In the genomic region with DNA sequence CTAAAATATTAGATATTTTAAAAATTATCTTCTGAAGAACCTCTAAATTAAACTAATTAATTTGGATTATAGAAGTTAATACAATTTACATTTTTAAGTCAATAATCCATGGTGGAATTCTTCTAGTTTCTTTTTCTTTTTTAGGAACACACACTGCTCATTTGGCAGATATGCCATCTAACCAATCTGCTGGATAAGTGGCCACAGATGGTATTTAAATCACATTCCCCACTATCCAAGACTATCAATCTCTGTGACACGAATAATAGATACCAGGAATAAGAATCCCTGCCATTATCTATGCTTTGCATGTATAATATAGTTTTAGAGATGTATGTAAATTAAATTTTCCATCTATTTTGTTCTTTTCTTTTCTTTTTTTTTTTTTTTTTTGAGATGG, we compare ENCODE assay signal across 15 cellular contexts. TPM values are rescaled to one million over a fixed set of nuclear protein-coding genes. Genes with fewer than 3 reads are reported as not detected.
DNase-seq lines count a peak whose midpoint lies in the region; ATAC-seq and TF ChIP-seq lines count a peak whose summit lies in the region.
"Had no signal": no experiment of that assay in that cellular context is flagged by ENCODE, and none has a peak within 500 bp of the region (broad histone marks: within the 10 kb centered on the region; RNA-seq: fewer than 3 reads in every experiment).

No MANE protein-coding gene starts in this region.

- TF ChIP-seq POLR2A in gastrocnemius medialis (IDR thresholded peaks at IDR 0.05) = no peak

- ATAC-seq in gastrocnemius medialis (no peak), GM18519 (IDR thresholded peaks at IDR 0.05; ENCODE audit: low FRiP score, unreplicated experiment) (no peak), HG02642 (IDR thresholded peaks at IDR 0.05; ENCODE audit: poor library complexity, unreplicated experiment) (no peak)
- ATAC-seq: K562 had no signal

- no peak overlapping the region for H3K4me3 ChIP-seq in dorsolateral prefrontal cortex
- H3K4me3 ChIP-seq in gastrocnemius medialis = no peak overlapping the region
- H3K4me3 ChIP-seq: K562 had no signal

- intact Hi-C loops in dorsolateral prefrontal cortex (cut with DNase I) = no loop called here
- intact Hi-C loops in gastrocnemius medialis (cut with DNase I; ENCODE audit: low total_unique reads) = loop anchor here (5.0 kb wide), 2 partner anchors 35 to 790 kb away; no protein-coding TSS in a partner anchor

- no peaks in the 10 kb centered on the region for H3K27me3 ChIP-seq in dorsolateral prefrontal cortex
- H3K27me3 ChIP-seq in gastrocnemius medialis = no peaks in the 10 kb centered on the region

- H3K27ac ChIP-seq in dorsolateral prefrontal cortex (peak overlapping the region in 55 of 59 donors; percentile 16 to 100 (median 97)), gastrocnemius medialis (peak overlapping the region in 3 of 4 donors; percentile 91 to 97 (median 93))

- H3K36me3 ChIP-seq in gastrocnemius medialis = no peaks in the 10 kb centered on the region

- H3K9me3 ChIP-seq in gastrocnemius medialis = no peaks in the 10 kb centered on the region

- peaks cover 77 to 86% of the 10 kb centered on the region in 2 donors for H3K4me1 ChIP-seq in gastrocnemius medialis

- in situ Hi-C loops in gastrocnemius medialis (cut with MboI; ENCODE audit: low sequenced_read_pairs in 4 of 4) = no loop called here

- TF ChIP-seq CTCF in dorsolateral prefrontal cortex (IDR thresholded peaks at IDR 0.05 in 54 of 56, conservative IDR thresholded peaks at IDR 0.05 in 2 of 56; ENCODE audit: low read depth in 1 of 56, partially characterized antibody in 56 of 56) (no peak), gastrocnemius medialis (IDR thresholded peaks at IDR 0.05 in 4 of 5, conservative IDR thresholded peaks at IDR 0.05 in 1 of 5) (no peak)

- DNase-seq in NCI-H2171 treated with DMSO at 0.1 percent for 48 hours (lab: John Stamatoyannopoulos, UW) = peak; percentile 19
- no peak for DNase-seq in NCI-H2171 (lab: John Stamatoyannopoulos, UW)
- DNase-seq in dorsolateral prefrontal cortex = no peak
- no peak for DNase-seq in gastrocnemius medialis
- DNase-seq in KG1 (lab: John Stamatoyannopoulos, UW) = no peak
- DNase-seq: 8988T; C1 segment of cervical spinal cord; CD4-positive, alpha-beta memory T cell; DND-41; GF-D8; HCEC 1CT; HFFc6 had no signal

RNA-seq across cellular contexts. Expression of a gene that starts 58.5 kb away (rescaled TPM):
- total RNA-seq in dorsolateral prefrontal cortex = 10 to 100 TPM in 115 of 120 experiments, 1 to 10 TPM in 5; 8.5 to 29.7 (median 17.0) TPM
- total RNA-seq in gastrocnemius medialis = under 1 TPM in 3 of 4 donors, not detected in 1; 0.33 to 0.51 (median 0.42) TPM
- total RNA-seq: K562 had no signal

Comparison
In these comparisons a context has a peak if more than half of its experiments do, and no peak if none do; other contexts are left out.
1. RNA of a gene that starts 58.5 kb away (total RNA-seq): 8.5 to 29.7 TPM in dorsolateral prefrontal cortex; 0.33 to 0.51 TPM in gastrocnemius medialis; every median in the first group is over 4 times any median in the second.